8 cellular contexts compared by ENCODE assay signal in genomic region chr10:21173964-21174669, GRCh38.
A peak's percentile ranks its signal among the peaks of the same experiment; 100 is the strongest.
DNase-seq lines count a peak whose midpoint lies in the region; ATAC-seq lines count a peak whose summit lies in the region.

No MANE protein-coding gene starts in this region.

- H3K27me3 ChIP-seq in adipocyte (replicated peaks; ENCODE audit: control insufficient read depth, insufficient read depth, low read length) (no peaks in the 10 kb centered on the region), right cardiac atrium (ENCODE audit: control insufficient read depth, insufficient read depth) (no peaks in the 10 kb centered on the region)

- no peaks in the 10 kb centered on the region for H3K9me3 Mint-ChIP-seq in activated CD4-positive, alpha-beta memory T cell treated with anti-CD3 and anti-CD28 coated beads for 36 hours
- no peaks in the 10 kb centered on the region for H3K9me3 Mint-ChIP-seq in activated CD4-positive, alpha-beta memory T cell treated with anti-CD3 and anti-CD28 coated beads, Interleukin-2, amount 10 ng/mL, durations not matched to agents 7 days and 5 days

- POLR2A ChIA-PET in activated CD4-positive, alpha-beta memory T cell treated with anti-CD3 and anti-CD28 coated beads for 36 hours (lab: Charles Lee) = no interaction called here
- POLR2A ChIA-PET in activated CD4-positive, alpha-beta memory T cell treated with anti-CD3 and anti-CD28 coated beads, Interleukin-2, amount 10 ng/mL, durations not matched to agents 7 days and 5 days (lab: Charles Lee) = no interaction called here

- peak; percentile 75 to 84 for ATAC-seq in right cardiac atrium
- ATAC-seq in GM21515 (IDR thresholded peaks at IDR 0.05; ENCODE audit: unreplicated experiment) = no peak

- H3K9ac ChIP-seq in adipocyte (ENCODE audit: low read length) = no peak overlapping the region

- WGBS in right cardiac atrium = 2% methylated on average over 80 of the region's 80 CpGs

- H3K36me3 Mint-ChIP-seq in activated CD4-positive, alpha-beta memory T cell treated with anti-CD3 and anti-CD28 coated beads for 36 hours = no peaks in the 10 kb centered on the region
- H3K36me3 Mint-ChIP-seq in activated CD4-positive, alpha-beta memory T cell treated with anti-CD3 and anti-CD28 coated beads, Interleukin-2, amount 10 ng/mL, durations not matched to agents 7 days and 5 days (ENCODE audit: low read depth) = peaks cover 2% of the 10 kb centered on the region

- CTCF ChIA-PET in activated CD4-positive, alpha-beta memory T cell treated with anti-CD3 and anti-CD28 coated beads for 36 hours (lab: Charles Lee) = no interaction called here
- CTCF ChIA-PET in activated CD4-positive, alpha-beta memory T cell treated with anti-CD3 and anti-CD28 coated beads, Interleukin-2, amount 10 ng/mL, durations not matched to agents 7 days and 5 days (lab: Charles Lee) = no interaction called here

- peaks cover 34% of the 10 kb centered on the region for H3K27me3 Mint-ChIP-seq in activated CD4-positive, alpha-beta memory T cell treated with anti-CD3 and anti-CD28 coated beads for 36 hours
- H3K27me3 Mint-ChIP-seq in activated CD4-positive, alpha-beta memory T cell treated with anti-CD3 and anti-CD28 coated beads, Interleukin-2, amount 10 ng/mL, durations not matched to agents 7 days and 5 days = peaks cover 49% of the 10 kb centered on the region

- DNase-seq in activated CD4-positive, alpha-beta memory T cell treated with anti-CD3 and anti-CD28 coated beads for 36 hours = peak; percentile 36
- no peak for DNase-seq in activated CD4-positive, alpha-beta memory T cell treated with anti-CD3 and anti-CD28 coated beads, Interleukin-2, amount 10 ng/mL, durations not matched to agents 7 days and 5 days
- DNase-seq in NCI-H1417 treated with DMSO at 0.1 percent for 48 hours (lab: John Stamatoyannopoulos, UW) (peak; percentile 10), adipocyte (ENCODE audit: low read depth) (peak; percentile 33), right cardiac atrium (peak; percentile 29 to 76 (median 73)), retina (peak; percentile 70), NCI-H187 (lab: John Stamatoyannopoulos, UW) (no peak)

- H3K27ac Mint-ChIP-seq in activated CD4-positive, alpha-beta memory T cell treated with anti-CD3 and anti-CD28 coated beads for 36 hours = no peak overlapping the region
- no peak overlapping the region for H3K27ac Mint-ChIP-seq in activated CD4-positive, alpha-beta memory T cell treated with anti-CD3 and anti-CD28 coated beads, Interleukin-2, amount 10 ng/mL, durations not matched to agents 7 days and 5 days

- H3K36me3 ChIP-seq in adipocyte (ENCODE audit: control insufficient read depth, insufficient read depth, low read length, severe bottlenecking) = no peaks in the 10 kb centered on the region

- intact Hi-C loops in activated CD4-positive, alpha-beta memory T cell treated with anti-CD3 and anti-CD28 coated beads for 36 hours (cut with micrococcal nuclease) = loop anchor here (10.0 kb wide), 1 partner anchor 571 kb away; no protein-coding TSS in a partner anchor
- intact Hi-C loops in right cardiac atrium (cut with DNase I) = no loop called here

- H3K4me1 ChIP-seq in adipocyte (ENCODE audit: control insufficient read depth, insufficient read depth, low read length) (peaks cover 3% of the 10 kb centered on the region), right cardiac atrium (ENCODE audit: control insufficient read depth, insufficient read depth, low read length) (no peaks in the 10 kb centered on the region)

- H3K4me1 Mint-ChIP-seq in activated CD4-positive, alpha-beta memory T cell treated with anti-CD3 and anti-CD28 coated beads for 36 hours (ENCODE audit: low read depth) = peaks cover 2% of the 10 kb centered on the region
- peaks cover 5% of the 10 kb centered on the region for H3K4me1 Mint-ChIP-seq in activated CD4-positive, alpha-beta memory T cell treated with anti-CD3 and anti-CD28 coated beads, Interleukin-2, amount 10 ng/mL, durations not matched to agents 7 days and 5 days

- H3K4me3 Mint-ChIP-seq in activated CD4-positive, alpha-beta memory T cell treated with anti-CD3 and anti-CD28 coated beads for 36 hours = no peak overlapping the region
- H3K4me3 Mint-ChIP-seq in activated CD4-positive, alpha-beta memory T cell treated with anti-CD3 and anti-CD28 coated beads, Interleukin-2, amount 10 ng/mL, durations not matched to agents 7 days and 5 days = no peak overlapping the region

- no peak overlapping the region for H3K27ac ChIP-seq in right cardiac atrium (ENCODE audit: low read length)

- H3K4me3 ChIP-seq in adipocyte (ENCODE audit: low read length) (peak overlapping the region; percentile 83), right cardiac atrium (ENCODE audit: low read length) (peak overlapping the region; percentile 66)

- H3K9me3 ChIP-seq in adipocyte (ENCODE audit: control insufficient read depth, low read length) (no peaks in the 10 kb centered on the region), right cardiac atrium (ENCODE audit: control insufficient read depth, low read length) (no peaks in the 10 kb centered on the region)

Comparison
In these comparisons a context has a peak if more than half of its experiments do, and no peak if none do; other contexts are left out.
1. DNase-seq: peak in activated CD4-positive, alpha-beta memory T cell treated with anti-CD3 and anti-CD28 coated beads for 36 hours (single experiment), NCI-H1417 treated with DMSO at 0.1 percent for 48 hours (single experiment), adipocyte (single experiment), right cardiac atrium (3 of 3) and retina (single experiment); none in activated CD4-positive, alpha-beta memory T cell treated with anti-CD3 and anti-CD28 coated beads, Interleukin-2, amount 10 ng/mL, durations not matched to agents 7 days and 5 days (single experiment) and NCI-H187 (0 of 2).